ENCODE assay signal across 8 cellular contexts in the genomic region with DNA sequence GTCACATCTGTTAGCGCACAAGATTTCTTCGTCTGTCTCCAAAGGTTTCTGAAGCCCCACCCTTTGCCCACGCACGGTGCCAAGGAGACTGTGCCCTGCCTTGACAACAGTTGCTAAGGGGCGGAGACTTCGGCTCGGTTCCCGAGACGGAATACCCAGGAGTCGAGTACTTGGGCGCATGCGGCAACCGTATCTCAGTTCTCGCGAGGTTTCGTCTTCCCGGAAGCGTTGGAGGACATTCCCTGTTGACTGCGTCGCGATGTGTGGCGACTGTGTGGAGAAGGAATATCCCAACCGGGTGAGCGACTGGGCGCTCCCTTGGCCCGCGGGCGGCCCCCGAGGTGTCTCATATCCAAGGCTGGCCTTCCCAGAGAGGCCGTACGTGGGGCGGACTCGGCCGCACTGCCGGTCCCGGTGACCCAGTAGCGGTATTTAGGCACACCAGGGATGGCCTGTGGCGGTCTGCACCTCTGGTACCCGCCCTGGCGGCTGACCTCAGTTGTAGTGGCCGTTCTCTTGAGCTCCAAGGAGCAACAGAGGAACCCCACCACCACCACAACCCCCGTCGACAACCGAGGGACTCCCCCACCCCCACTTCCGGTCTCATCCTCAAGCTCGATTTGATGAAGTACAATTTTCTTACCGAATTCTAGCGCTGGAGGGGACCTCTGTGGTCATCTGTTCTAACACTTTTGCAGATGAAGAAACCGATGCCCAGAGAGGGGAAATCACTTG. TPM values are rescaled to one million over a fixed set of nuclear protein-coding genes. Genes with fewer than 3 reads are reported as not detected.
DNase-seq lines count a peak whose midpoint lies in the region; ATAC-seq and TF ChIP-seq lines count a peak whose summit lies in the region.

Gene CHURC1 (plus strand): TSS at position 219 of the 735 bp plus-strand sequence. CDS start 41 bp downstream, at position 260.

- no peaks in the 10 kb centered on the region for H3K9me3 ChIP-seq in testis

- ATAC-seq in HG02623 (IDR thresholded peaks at IDR 0.05; ENCODE audit: unreplicated experiment) (peak; percentile 95), omental fat pad (ENCODE audit: low FRiP score) (peak; percentile 99)

- 0 to 2% methylated on average over 45 to 48 of the region's 49 CpGs for WGBS in testis, 2 donors

- H3K9me3 Mint-ChIP-seq in activated naive CD8-positive, alpha-beta T cell (ENCODE audit: low read depth): no peaks in the 10 kb centered on the region

- H3K4me1 ChIP-seq in testis: peaks cover 19% of the 10 kb centered on the region

- peak; percentile 92 for DNase-seq in GM10248 (ENCODE audit: extremely low spot score)
- DNase-seq in NCI-H1105 (lab: John Stamatoyannopoulos, UW): peak; percentile 98
- DNase-seq in SKM-1 treated with dmso at 0.1 percent for 144 hours (lab: John Stamatoyannopoulos, UW; ENCODE audit: unreplicated experiment): peak; percentile 72
- peak; percentile 99 for DNase-seq in glomerular visceral epithelial cell (ENCODE audit: extremely low spot score)
- peak; percentile 97 for DNase-seq in omental fat pad (ENCODE audit: low spot score)
- DNase-seq in testis: peak; percentile 99

- CTCF ChIA-PET in GM10248 (lab: Yijun Ruan, JAX): interaction anchor here (1.0 to 2.2 kb wide), 5 partner anchors 10 to 91 kb away, joined by 3 to 14 read pairs (median 5); no protein-coding TSS in a partner anchor

- H3K36me3 Mint-ChIP-seq in activated naive CD8-positive, alpha-beta T cell: peaks cover 11% of the 10 kb centered on the region

- no peaks in the 10 kb centered on the region for H3K27me3 Mint-ChIP-seq in activated naive CD8-positive, alpha-beta T cell

- H3K27ac ChIP-seq in testis: peak within 1 kb of the TSS; percentile 93 to 97

- POLR2A ChIA-PET in GM10248 (lab: Yijun Ruan, JAX): interaction anchor here (1.0 kb wide), 1 partner anchor 13 kb away, joined by 3 read pairs; no protein-coding TSS in a partner anchor

- H3K36me3 ChIP-seq in testis (ENCODE audit: low read depth, missing control alignments): no peaks in the 10 kb centered on the region

- H3K4me3 ChIP-seq in testis: peak within 1 kb of the TSS; percentile 97 to 98

- peak within 1 kb of the TSS; percentile 96 for H3K4me3 Mint-ChIP-seq in activated naive CD8-positive, alpha-beta T cell

- peaks cover 51% of the 10 kb centered on the region for H3K4me1 Mint-ChIP-seq in activated naive CD8-positive, alpha-beta T cell (ENCODE audit: low read depth)

- peak within 1 kb of the TSS; percentile 97 for H3K27ac Mint-ChIP-seq in activated naive CD8-positive, alpha-beta T cell

- TF ChIP-seq POLR2A in testis (IDR thresholded peaks at IDR 0.05): no peak

- no peaks in the 10 kb centered on the region for H3K27me3 ChIP-seq in testis

- TF ChIP-seq CTCF in GM10248 (IDR thresholded peaks at IDR 0.05; ENCODE audit: control extremely low read depth, extremely low read depth, low read depth, missing control alignments): no peak
- TF ChIP-seq CTCF in omental fat pad (IDR thresholded peaks at IDR 0.05): no peak
- TF ChIP-seq CTCF in testis (IDR thresholded peaks at IDR 0.05): no peak

- intact Hi-C loops in testis (cut with DNase I; ENCODE audit: low total_unique reads): no loop called here

RNA-seq across cellular contexts. Expression of gene CHURC1, which starts in this region (rescaled TPM):
- total RNA-seq in omental fat pad (100 to 1,000 TPM in 1 of 4 donors, 10 to 100 TPM in 3; 53.6 to 113 (median 81.9) TPM), testis (10 to 100 TPM; 53.5 to 55.7 TPM)
- polyA plus RNA-seq in testis (ENCODE audit: insufficient read depth, low read depth, low replicate concordance): 62.8 TPM

Comparison
In these comparisons a context has a peak if more than half of its experiments do, and no peak if none do; other contexts are left out.
1. Peak in every context shown above with its lines: DNase-seq, ATAC-seq, H3K4me3 ChIP-seq and H3K27ac ChIP-seq.